ENCODE assay signal across 28 cellular contexts in genomic region chr7:56222866-56223265, GRCh38.
"Had no signal": no experiment of that assay in that cellular context is flagged by ENCODE, and none has a peak within 500 bp of the region (broad histone marks: within the 10 kb centered on the region; RNA-seq: fewer than 3 reads in every experiment).

No MANE protein-coding gene starts in this region.

- H3K27ac Mint-ChIP-seq: stimulated activated effector memory CD8-positive, alpha-beta T cell treated with anti-CD3 and anti-CD28 coated beads, Interleukin-12 subunit alpha, Interleukin-12 subunit beta, amount 100 ng/mL, for 72 hours; stimulated activated memory B cell treated with anti-CD40 and anti-IgM and Interleukin-4, amounts not matched to agents 10 μg/mL and 1 μg/mL and 100 μg/mL, for 72 hours; stimulated activated naive B cell treated with anti-CD40 and anti-IgM and Interleukin-4, amounts not matched to agents 10 μg/mL and 1 μg/mL and 100 μg/mL, for 72 hours; stimulated activated naive CD8-positive, alpha-beta T cell treated with anti-CD3 and anti-CD28 coated beads, Interleukin-15, Interleukin-2, amounts not matched to agents 100 ng/mL and 50 ng/mL, for 24 hours; type B pancreatic cell had no signal

- H3K4me3 ChIP-seq: stomach, suprapubic skin, testis, thoracic aorta, thyroid gland, tibial artery, tibial nerve, transverse colon, upper lobe of left lung, upper lobe of right lung, uterus, vagina had no signal

- H3K27me3 ChIP-seq: suprapubic skin, testis, thyroid gland, tibial nerve, transverse colon, upper lobe of left lung, upper lobe of right lung, uterus, vagina had no signal

- H3K27me3 Mint-ChIP-seq: stimulated activated naive B cell treated with anti-CD40 and anti-IgM and Interleukin-4, amounts not matched to agents 10 μg/mL and 1 μg/mL and 100 μg/mL, for 72 hours; stimulated activated naive CD8-positive, alpha-beta T cell treated with anti-CD3 and anti-CD28 coated beads, Interleukin-15, Interleukin-2, amounts not matched to agents 100 ng/mL and 50 ng/mL, for 24 hours; type B pancreatic cell had no signal

- H3K36me3 ChIP-seq: stomach, suprapubic skin, thoracic aorta, thyroid gland, tibial artery, tibial nerve, transverse colon, upper lobe of left lung, upper lobe of right lung, uterus, vagina had no signal

- H3K4me1 ChIP-seq: stomach, suprapubic skin, testis, thyroid gland, tibial artery, tibial nerve, transverse colon, upper lobe of left lung, upper lobe of right lung, uterus, vagina had no signal

- H3K36me3 Mint-ChIP-seq: stimulated activated effector memory CD8-positive, alpha-beta T cell treated with anti-CD3 and anti-CD28 coated beads, Interleukin-12 subunit alpha, Interleukin-12 subunit beta, amount 100 ng/mL, for 72 hours; stimulated activated memory B cell treated with anti-CD40 and anti-IgM and Interleukin-4, amounts not matched to agents 10 μg/mL and 1 μg/mL and 100 μg/mL, for 72 hours; stimulated activated naive B cell treated with anti-CD40 and anti-IgM and Interleukin-4, amounts not matched to agents 10 μg/mL and 1 μg/mL and 100 μg/mL, for 72 hours; type B pancreatic cell had no signal

- H3K4me3 Mint-ChIP-seq: stimulated activated effector memory CD8-positive, alpha-beta T cell treated with anti-CD3 and anti-CD28 coated beads, Interleukin-12 subunit alpha, Interleukin-12 subunit beta, amount 100 ng/mL, for 72 hours; stimulated activated memory B cell treated with anti-CD40 and anti-IgM and Interleukin-4, amounts not matched to agents 10 μg/mL and 1 μg/mL and 100 μg/mL, for 72 hours; stimulated activated naive B cell treated with anti-CD40 and anti-IgM and Interleukin-4, amounts not matched to agents 10 μg/mL and 1 μg/mL and 100 μg/mL, for 72 hours; stimulated activated naive CD8-positive, alpha-beta T cell treated with anti-CD3 and anti-CD28 coated beads, Interleukin-15, amount 100 ng/mL, for 72 hours; stimulated activated naive CD8-positive, alpha-beta T cell treated with anti-CD3 and anti-CD28 coated beads, Interleukin-15, Interleukin-2, amounts not matched to agents 100 ng/mL and 50 ng/mL, for 24 hours; type B pancreatic cell had no signal

- H3K9me3 ChIP-seq: suprapubic skin, testis, thoracic aorta, thyroid gland, tibial artery, transverse colon, upper lobe of left lung, upper lobe of right lung, uterus, vagina had no signal

- H3K4me1 Mint-ChIP-seq: stimulated activated effector memory CD8-positive, alpha-beta T cell treated with anti-CD3 and anti-CD28 coated beads, Interleukin-12 subunit alpha, Interleukin-12 subunit beta, amount 100 ng/mL, for 72 hours; stimulated activated memory B cell treated with anti-CD40 and anti-IgM and Interleukin-4, amounts not matched to agents 10 μg/mL and 1 μg/mL and 100 μg/mL, for 72 hours; stimulated activated naive B cell treated with anti-CD40 and anti-IgM and Interleukin-4, amounts not matched to agents 10 μg/mL and 1 μg/mL and 100 μg/mL, for 72 hours; stimulated activated naive CD8-positive, alpha-beta T cell treated with anti-CD3 and anti-CD28 coated beads, Interleukin-15, amount 100 ng/mL, for 72 hours had no signal

- H3K27ac ChIP-seq: stomach, suprapubic skin, testis, thoracic aorta, thyroid gland, tibial artery, tibial nerve, transverse colon, upper lobe of left lung, upper lobe of right lung, uterus, vagina had no signal

- DNase-seq: stimulated activated CD4-positive, alpha-beta T cell treated with anti-CD3 and anti-CD28 coated beads, Interleukin-2, amount 100 ng/mL, for 48 hours; stimulated activated CD4-positive, alpha-beta T cell treated with anti-CD3 and anti-CD28 coated beads, Interleukin-4, amount 100 ng/mL, for 1 hour; stimulated activated CD4-positive, alpha-beta T cell treated with anti-CD3 and anti-CD28 coated beads, Interleukin-4, amount 100 ng/mL, for 24 hours; stimulated activated CD4-positive, alpha-beta T cell treated with anti-CD3 and anti-CD28 coated beads, Interleukin-4, amount 100 ng/mL, for 4 hours; stimulated activated CD8-positive, alpha-beta memory T cell treated with anti-CD3 and anti-CD28 coated beads, Interleukin-4, amount 100 ng/mL, for 48 hours; stimulated activated naive B cell treated with anti-CD40 and anti-IgM and Interleukin-4, amounts not matched to agents 10 μg/mL and 1 μg/mL and 100 μg/mL, for 72 hours; stimulated activated naive CD4-positive, alpha-beta T cell; stimulated activated naive CD4-positive, alpha-beta T cell treated with Interleukin-2 at 50 U/mL for 16 hours; stimulated activated naive CD8-positive, alpha-beta T cell treated with anti-CD3 and anti-CD28 coated beads, Interleukin-15, amount 100 ng/mL, for 72 hours; stimulated activated naive CD8-positive, alpha-beta T cell treated with anti-CD3 and anti-CD28 coated beads, Interleukin-15, Interleukin-2, amounts not matched to agents 100 U/mL and 50 U/mL, for 24 hours; stomach; substantia nigra; testis; thyroid gland; tibial artery; transverse colon; trophoblast cell; upper lobe of left lung; upper lobe of right lung; uterus had no signal
